ENCODE assay signal across 5 cellular contexts in the genomic region with DNA sequence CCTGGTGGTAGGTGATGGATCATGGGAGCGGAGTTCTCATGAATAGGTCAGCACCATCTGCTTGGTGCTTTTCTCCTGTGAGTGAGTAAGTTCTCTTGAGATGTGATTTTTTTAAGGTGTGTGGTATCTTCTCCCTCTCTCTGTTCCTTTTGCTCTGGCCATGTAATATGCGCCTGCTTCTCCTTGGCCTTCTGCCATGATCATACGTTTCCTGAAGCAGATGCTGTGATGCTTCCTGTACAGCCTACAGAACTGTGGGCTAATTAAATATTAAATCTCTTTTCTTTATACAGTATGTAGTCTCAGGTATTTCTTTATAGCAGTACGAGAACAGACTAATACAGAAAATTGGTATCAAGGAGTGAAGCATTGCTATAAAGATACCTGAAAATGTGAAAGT.
"Had no signal": no experiment of that assay in that cellular context is flagged by ENCODE, and none has a peak within 500 bp of the region (broad histone marks: within the 10 kb centered on the region; RNA-seq: fewer than 3 reads in every experiment).

No MANE protein-coding gene starts in this region.

- H3K4me1 Mint-ChIP-seq: IgD-negative memory B cell had no signal

- H3K4me3 Mint-ChIP-seq: IgD-negative memory B cell had no signal

- H3K27ac Mint-ChIP-seq: IgD-negative memory B cell had no signal

- DNase-seq: IMR-90, KBM-7 had no signal

- H3K36me3 Mint-ChIP-seq: IgD-negative memory B cell had no signal

- H3K27me3 Mint-ChIP-seq: IgD-negative memory B cell had no signal

- ATAC-seq: HepG2, K562 had no signal
